In genomic region chr15:60548101-60548500, GRCh38 we compare ENCODE assay signal across 7 cellular contexts.
DNase-seq lines count a peak whose midpoint lies in the region; ATAC-seq and TF ChIP-seq lines count a peak whose summit lies in the region.

No MANE protein-coding gene starts in this region.

- peaks cover 4 to 18% of the 10 kb centered on the region in 2 donors for H3K36me3 Mint-ChIP-seq in activated naive CD4-positive, alpha-beta T cell treated with anti-CD3 and anti-CD28 coated beads, Interleukin-2, amount 50 U/mL, for 72 hours
- peaks cover 100% of the 10 kb centered on the region for H3K36me3 Mint-ChIP-seq in stimulated activated effector memory CD8-positive, alpha-beta T cell treated with anti-CD3 and anti-CD28 coated beads, Interleukin-12 subunit alpha, Interleukin-12 subunit beta, amount 100 ng/mL, for 72 hours
- H3K36me3 Mint-ChIP-seq in osteocyte (ENCODE audit: unreplicated experiment) (peaks cover 7% of the 10 kb centered on the region), glutamatergic neuron (ENCODE audit: unreplicated experiment) (no peaks in the 10 kb centered on the region)

- TF ChIP-seq CTCF in osteocyte (IDR thresholded peaks at IDR 0.05) (no peak), glutamatergic neuron (IDR thresholded peaks at IDR 0.05; ENCODE audit: partially characterized antibody, unreplicated experiment) (no peak)

- DNase-seq in activated naive CD4-positive, alpha-beta T cell treated with anti-CD3 and anti-CD28 coated beads, Interleukin-2, amount 50 U/mL, for 72 hours (ENCODE audit: low spot score in 2 of 2): peak; percentile 70 to 77
- peak in 1 of 2 donors; percentile 83 for DNase-seq in stimulated activated effector memory CD8-positive, alpha-beta T cell treated with anti-CD3 and anti-CD28 coated beads, Interleukin-12 subunit alpha, Interleukin-12 subunit beta, amount 100 ng/mL, for 72 hours (ENCODE audit: low spot score in 2 of 2)
- no peak for DNase-seq in osteocyte (ENCODE audit: extremely low spot score, unreplicated experiment)
- DNase-seq in glutamatergic neuron: no peak
- no peak for DNase-seq in NCI-H446 treated with DMSO at 0.1 percent for 48 hours (lab: John Stamatoyannopoulos, UW)

- H3K4me3 Mint-ChIP-seq in stimulated activated effector memory CD8-positive, alpha-beta T cell treated with anti-CD3 and anti-CD28 coated beads, Interleukin-12 subunit alpha, Interleukin-12 subunit beta, amount 100 ng/mL, for 72 hours: peak overlapping the region; percentile 73
- H3K4me3 Mint-ChIP-seq in osteocyte (ENCODE audit: unreplicated experiment) (no peak overlapping the region), glutamatergic neuron (ENCODE audit: unreplicated experiment) (no peak overlapping the region)

- no peaks in the 10 kb centered on the region for H3K9me3 Mint-ChIP-seq in activated naive CD4-positive, alpha-beta T cell treated with anti-CD3 and anti-CD28 coated beads, Interleukin-2, amount 50 U/mL, for 72 hours
- H3K9me3 Mint-ChIP-seq in stimulated activated effector memory CD8-positive, alpha-beta T cell treated with anti-CD3 and anti-CD28 coated beads, Interleukin-12 subunit alpha, Interleukin-12 subunit beta, amount 100 ng/mL, for 72 hours: no peaks in the 10 kb centered on the region
- H3K9me3 Mint-ChIP-seq in osteocyte (ENCODE audit: unreplicated experiment) (no peaks in the 10 kb centered on the region), glutamatergic neuron (ENCODE audit: unreplicated experiment) (no peaks in the 10 kb centered on the region)

- peaks cover 2% of the 10 kb centered on the region for H3K27me3 Mint-ChIP-seq in osteocyte (ENCODE audit: unreplicated experiment)
- H3K27me3 Mint-ChIP-seq in glutamatergic neuron (ENCODE audit: unreplicated experiment): no peaks in the 10 kb centered on the region

- ATAC-seq in GM21381 (IDR thresholded peaks at IDR 0.05; ENCODE audit: unreplicated experiment) (peak; percentile 72), HG03439 (IDR thresholded peaks at IDR 0.05; ENCODE audit: unreplicated experiment) (peak; percentile 67)
- peak; percentile 89 to 90 for ATAC-seq in activated naive CD4-positive, alpha-beta T cell treated with anti-CD3 and anti-CD28 coated beads, Interleukin-2, amount 50 U/mL, for 72 hours
- peak; percentile 83 for ATAC-seq in stimulated activated effector memory CD8-positive, alpha-beta T cell treated with anti-CD3 and anti-CD28 coated beads, Interleukin-12 subunit alpha, Interleukin-12 subunit beta, amount 100 ng/mL, for 72 hours

- H3K27ac Mint-ChIP-seq in activated naive CD4-positive, alpha-beta T cell treated with anti-CD3 and anti-CD28 coated beads, Interleukin-2, amount 50 U/mL, for 72 hours: peak overlapping the region; percentile 92 to 95
- peak overlapping the region; percentile 94 for H3K27ac Mint-ChIP-seq in stimulated activated effector memory CD8-positive, alpha-beta T cell treated with anti-CD3 and anti-CD28 coated beads, Interleukin-12 subunit alpha, Interleukin-12 subunit beta, amount 100 ng/mL, for 72 hours
- H3K27ac Mint-ChIP-seq in osteocyte (ENCODE audit: unreplicated experiment): no peak overlapping the region
- no peak overlapping the region for H3K27ac Mint-ChIP-seq in glutamatergic neuron (ENCODE audit: unreplicated experiment)

- H3K4me1 Mint-ChIP-seq in stimulated activated effector memory CD8-positive, alpha-beta T cell treated with anti-CD3 and anti-CD28 coated beads, Interleukin-12 subunit alpha, Interleukin-12 subunit beta, amount 100 ng/mL, for 72 hours: peaks cover 93% of the 10 kb centered on the region
- H3K4me1 Mint-ChIP-seq in osteocyte (ENCODE audit: unreplicated experiment) (peaks cover 2% of the 10 kb centered on the region), glutamatergic neuron (ENCODE audit: low read depth, unreplicated experiment) (no peaks in the 10 kb centered on the region)

Comparison
In these comparisons a context has a peak if more than half of its experiments do, and no peak if none do; other contexts are left out.
1. DNase-seq: peak in activated naive CD4-positive, alpha-beta T cell treated with anti-CD3 and anti-CD28 coated beads, Interleukin-2, amount 50 U/mL, for 72 hours (2 of 2); none in osteocyte (single experiment), glutamatergic neuron (single experiment) and NCI-H446 treated with DMSO at 0.1 percent for 48 hours (single experiment).
2. H3K27ac Mint-ChIP-seq: peak in activated naive CD4-positive, alpha-beta T cell treated with anti-CD3 and anti-CD28 coated beads, Interleukin-2, amount 50 U/mL, for 72 hours (2 of 2) and stimulated activated effector memory CD8-positive, alpha-beta T cell treated with anti-CD3 and anti-CD28 coated beads, Interleukin-12 subunit alpha, Interleukin-12 subunit beta, amount 100 ng/mL, for 72 hours (single experiment); none in osteocyte (single experiment) and glutamatergic neuron (single experiment).
3. Peak in every context shown above with its lines, with median percentiles within 50 percentile points of each other: ATAC-seq.